Comparison of ENCODE assay signal across 20 cellular contexts in the genomic region with DNA sequence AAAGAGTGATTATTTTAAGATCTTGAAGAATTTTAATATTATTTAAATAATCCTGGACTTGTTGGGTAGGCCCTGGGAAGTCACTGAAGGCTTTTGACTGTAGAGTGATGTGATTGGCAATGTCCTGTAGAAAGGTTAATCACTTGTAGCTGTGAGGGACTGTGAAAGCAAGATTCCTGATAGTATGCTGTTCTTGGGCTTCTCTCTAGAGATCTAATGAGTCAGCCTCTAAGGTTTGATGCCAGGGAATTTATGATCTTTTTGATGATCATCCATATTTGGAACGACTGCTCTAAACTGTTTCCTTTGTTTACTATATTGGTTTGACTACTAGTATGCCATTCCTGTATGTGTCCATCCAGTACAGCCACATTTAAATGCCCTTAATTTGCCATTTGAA. TPM values are rescaled to one million over a fixed set of nuclear protein-coding genes. Genes with fewer than 3 reads are reported as not detected.
DNase-seq lines count a peak whose midpoint lies in the region; ATAC-seq and TF ChIP-seq lines count a peak whose summit lies in the region.
"Had no signal": no experiment of that assay in that cellular context is flagged by ENCODE, and none has a peak within 500 bp of the region (broad histone marks: within the 10 kb centered on the region; RNA-seq: fewer than 3 reads in every experiment).

No MANE protein-coding gene starts in this region.

- H3K79me2 ChIP-seq in PC-3 (ENCODE audit: low read length): peaks cover 56% of the 10 kb centered on the region

- peaks cover 8% of the 10 kb centered on the region for H3K4me1 ChIP-seq in PC-3 (ENCODE audit: insufficient read depth, low read length)

- H3K27ac ChIP-seq in PC-3 (ENCODE audit: low read length): no peak overlapping the region
- peak overlapping the region; percentile 3 for H3K27ac ChIP-seq in epithelial cell of prostate
- H3K27ac ChIP-seq: hepatocyte, transverse colon had no signal

- H4K20me1 ChIP-seq in PC-3 (ENCODE audit: low read length): 0 out of 2 replicates have a peak, but pooled peaks cover 6% of the 10 kb centered on the region

- 0 out of 2 replicates have a peak, but pooled peaks cover 12% of the 10 kb centered on the region for H3K36me3 ChIP-seq in PC-3 (ENCODE audit: low read depth, low read length)
- H3K36me3 ChIP-seq: transverse colon had no signal

- no peak overlapping the region for H3K4me3 ChIP-seq in PC-3 (ENCODE audit: low read length)
- H3K4me3 ChIP-seq in skeletal muscle cell (ENCODE audit: low read depth, low read length): no peak overlapping the region
- H3K4me3 ChIP-seq: hepatocyte, skin epidermis, transverse colon had no signal

- ATAC-seq in PC-3: peak; percentile 86
- ATAC-seq in HG03342 (IDR thresholded peaks at IDR 0.05; ENCODE audit: unreplicated experiment): no peak
- ATAC-seq: activated CD8-positive, alpha-beta memory T cell treated with anti-CD3 and anti-CD28 coated beads, Interleukin-2, amount 10 ng/mL, durations not matched to agents 7 days and 5 days; stimulated activated memory B cell treated with anti-CD40 and anti-IgM and Interleukin-4, amounts not matched to agents 10 μg/mL and 1 μg/mL and 100 μg/mL, for 72 hours had no signal

- no TSS peak for BruUV-seq in PC-3 (replicated peaks; lab: Mats Ljungman, UMichigan)

- no peak overlapping the region for H3K4me2 ChIP-seq in PC-3 (ENCODE audit: low read length)
- H3K4me2 ChIP-seq: hepatocyte had no signal

- H3F3A ChIP-seq in PC-3 (ENCODE audit: low read length, unreplicated experiment): no peaks in the 10 kb centered on the region

- intact Hi-C loops in PC-3 (cut with micrococcal nuclease): no loop called here

- H3K9ac ChIP-seq in PC-3 (ENCODE audit: low read length): no peak overlapping the region

- CTCF ChIA-PET in PC-3 (lab: Charles Lee): no interaction called here

- no peak overlapping the region for H2AFZ ChIP-seq in PC-3 (ENCODE audit: low read length)
- H2AFZ ChIP-seq: hepatocyte had no signal

- TF ChIP-seq CTCF in PC-3 (conservative IDR thresholded peaks at IDR 0.05; ENCODE audit: low read depth, low read length): no peak

- no peaks in the 10 kb centered on the region for H3K9me2 ChIP-seq in PC-3 (replicated peaks; ENCODE audit: low read length)

- POLR2A ChIA-PET in PC-3 (lab: Charles Lee; ENCODE audit: unreplicated experiment): no interaction called here

- DNase-seq in GM03348 (ENCODE audit: low spot score) (peak; percentile 70), PC-3 (peak; percentile 67), epithelial cell of prostate (ENCODE audit: low read depth, low spot score) (no peak), skeletal muscle cell (ENCODE audit: low read depth) (peak; percentile 54), occipital lobe (lab: John Stamatoyannopoulos, UW) (no peak)
- no peak for DNase-seq in stimulated activated CD4-positive, alpha-beta T cell treated with anti-CD3 and anti-CD28 coated beads, Interleukin-2, amount 100 ng/mL, for 24 hours
- DNase-seq: activated CD4-positive, CD25-positive, alpha-beta regulatory T cell treated with anti-CD3 and anti-CD28 coated beads, Interleukin-2, amount 50 U/mL, for 72 hours; activated CD8-positive, alpha-beta memory T cell treated with anti-CD3 and anti-CD28 coated beads, Interleukin-2, amount 10 ng/mL, durations not matched to agents 7 days and 5 days; activated effector memory CD4-positive, alpha-beta T cell treated with Interleukin-2 at 50 U/mL for 16 hours; DMS53; erythroblast; Karpas-422; kidney glomerular epithelial cell; NCI-H146; nucleus accumbens; transverse colon had no signal

- no peaks in the 10 kb centered on the region for H3K27me3 ChIP-seq in PC-3 (ENCODE audit: low read length)
- H3K27me3 ChIP-seq: hepatocyte, transverse colon had no signal

- no peaks in the 10 kb centered on the region for H3K9me3 ChIP-seq in PC-3 (ENCODE audit: low read length)
- H3K9me3 ChIP-seq: transverse colon had no signal

RNA-seq across cellular contexts. Expression of a gene that starts 56.5 kb away (rescaled TPM):
- total RNA-seq in PC-3 (2014; rRNA removed) (28.6 and 29.5 TPM in 2 replicates), occipital lobe (130 TPM)

Comparison
In these comparisons a context has a peak if more than half of its experiments do, and no peak if none do; other contexts are left out.
1. DNase-seq: peak in GM03348 (single experiment), PC-3 (single experiment) and skeletal muscle cell (single experiment); none in epithelial cell of prostate (single experiment), stimulated activated CD4-positive, alpha-beta T cell treated with anti-CD3 and anti-CD28 coated beads, Interleukin-2, amount 100 ng/mL, for 24 hours (0 of 2) and occipital lobe (single experiment).